Comparison of ENCODE assay signal across 1 cellular context in the genomic region with DNA sequence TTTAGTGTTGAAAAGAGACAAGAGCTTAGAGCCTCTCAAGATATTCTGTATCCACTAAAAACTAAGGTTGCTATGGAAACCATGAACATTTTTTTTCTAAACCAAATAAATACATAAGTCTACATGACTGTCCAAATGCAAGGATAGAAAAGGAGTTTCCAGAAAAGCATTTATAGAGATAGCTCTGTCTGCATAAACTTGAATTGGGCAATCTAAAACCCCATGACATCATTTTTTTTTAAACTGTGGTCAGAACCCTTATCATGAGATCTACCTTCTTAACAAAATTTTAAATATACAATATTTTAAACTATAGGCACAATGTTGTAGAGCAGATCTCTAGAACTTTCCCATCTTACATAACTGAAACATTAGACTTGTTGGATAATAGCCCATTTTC.
TF ChIP-seq lines count a peak whose summit lies in the region.

No MANE protein-coding gene starts in this region.

TF ChIP-seq in K562, 482 proteins besides CTCF, POLR2A, EP300 and RAD21 (continued from another document):
- TF ChIP-seq, protein P1, sequence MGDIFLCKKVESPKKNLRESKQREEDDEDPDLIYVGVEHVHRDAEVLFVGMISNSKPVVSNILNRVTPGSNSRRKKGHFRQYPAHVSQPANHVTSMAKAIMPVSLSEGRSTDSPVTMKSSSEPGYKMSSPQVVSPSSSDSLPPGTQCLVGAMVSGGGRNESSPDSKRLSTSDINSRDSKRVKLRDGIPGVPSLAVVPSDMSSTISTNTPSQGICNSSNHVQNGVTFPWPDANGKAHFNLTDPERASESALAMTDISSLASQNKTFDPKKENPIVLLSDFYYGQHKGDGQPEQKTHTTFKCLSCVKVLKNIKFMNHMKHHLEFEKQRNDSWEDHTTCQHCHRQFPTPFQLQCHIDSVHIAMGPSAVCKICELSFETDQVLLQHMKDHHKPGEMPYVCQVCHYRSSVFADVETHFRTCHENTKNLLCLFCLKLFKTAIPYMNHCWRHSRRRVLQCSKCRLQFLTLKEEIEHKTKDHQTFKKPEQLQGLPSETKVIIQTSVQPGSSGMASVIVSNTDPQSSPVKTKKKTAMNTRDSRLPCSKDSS (IDR thresholded peaks at IDR 0.05; ENCODE audit: low read depth, partially characterized antibody): no peak
- TF ChIP-seq KLF10 (CRISPR knock-in tag; IDR thresholded peaks at IDR 0.05) (no peak), PHB2 (IDR thresholded peaks at IDR 0.05; ENCODE audit: low read depth) (no peak), OTX1 (CRISPR knock-in tag; IDR thresholded peaks at IDR 0.05) (no peak), ZNF197 (CRISPR knock-in tag; IDR thresholded peaks at IDR 0.05; ENCODE audit: low read depth) (no peak)
